20 cellular contexts compared by ENCODE assay signal in the genomic region with DNA sequence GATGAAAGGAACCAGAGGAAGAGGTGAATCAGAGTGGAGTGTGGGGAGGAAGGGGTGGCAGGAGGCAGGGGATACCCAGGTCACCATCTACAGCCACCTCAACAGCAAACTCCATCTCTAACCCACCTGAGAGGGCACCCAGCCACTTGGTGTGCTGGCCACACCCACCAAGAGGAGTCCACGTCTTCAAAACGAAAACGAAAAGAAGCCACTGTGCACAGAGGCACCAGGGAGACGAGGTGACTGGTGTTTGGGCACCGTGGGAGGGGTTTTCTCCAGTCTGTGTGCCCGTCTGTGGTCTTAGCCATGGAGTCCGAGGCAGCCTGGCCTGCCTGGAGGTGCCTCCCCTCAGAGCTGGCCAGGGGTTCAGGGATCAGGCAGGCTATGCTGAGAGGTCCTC. TPM values are rescaled to one million over a fixed set of nuclear protein-coding genes. Genes with fewer than 3 reads are reported as not detected.
DNase-seq lines count a peak whose midpoint lies in the region; ATAC-seq and TF ChIP-seq lines count a peak whose summit lies in the region.
"Had no signal": no experiment of that assay in that cellular context is flagged by ENCODE, and none has a peak within 500 bp of the region (broad histone marks: within the 10 kb centered on the region; RNA-seq: fewer than 3 reads in every experiment).

No MANE protein-coding gene starts in this region.

- H3K4me3 ChIP-seq in MM.1S (ENCODE audit: low read length): no peak overlapping the region

- DNase-seq in left ventricle myocardium superior (peak; percentile 15), Right ventricle myocardium inferior (ENCODE audit: missing footprints) (no peak), MM.1S (no peak), OCI-M1 (lab: John Stamatoyannopoulos, UW) (no peak), GM19240 (ENCODE audit: insufficient read length, low spot score) (no peak)
- no peak for DNase-seq in effector memory CD8-positive, alpha-beta T cell
- no peak for DNase-seq in stimulated activated effector memory CD8-positive, alpha-beta T cell treated with anti-CD3 and anti-CD28 coated beads, Interleukin-12 subunit alpha, Interleukin-12 subunit beta, amount 100 ng/mL, for 72 hours (ENCODE audit: low spot score in 2 of 2)
- DNase-seq: Caco-2; CD4-positive, CD25-positive, alpha-beta regulatory T cell; DND-41; MV-4-11; NCI-H1694; NCI-H2081; NCI-H2171; NCI-H345; NCI-H524; NCI-H82; SIG-M5; SK-N-SH had no signal

- no peaks in the 10 kb centered on the region for H3K36me3 ChIP-seq in MM.1S (replicated peaks; ENCODE audit: insufficient read depth, low read length)

- H3K79me2 ChIP-seq in MM.1S (ENCODE audit: low read length): no peaks in the 10 kb centered on the region

- H3K27me3 ChIP-seq in MM.1S (replicated peaks; ENCODE audit: insufficient read depth, low read length): no peaks in the 10 kb centered on the region

- no peak overlapping the region for H2AFZ ChIP-seq in MM.1S (ENCODE audit: low read length)

- peak overlapping the region; percentile 16; the same call in 1 of the 2 replicates for H3K9ac ChIP-seq in MM.1S (ENCODE audit: low read length)
- H3K9ac ChIP-seq: SK-N-SH had no signal

- intact Hi-C loops in left ventricle myocardium superior (cut with micrococcal nuclease) (no loop called here), Right ventricle myocardium inferior (cut with DNase I) (no loop called here)

- H3K9me3 Mint-ChIP-seq in effector memory CD8-positive, alpha-beta T cell: peaks cover 0 to 1% of the 10 kb centered on the region in 2 donors
- no peaks in the 10 kb centered on the region for H3K9me3 Mint-ChIP-seq in stimulated activated effector memory CD8-positive, alpha-beta T cell treated with anti-CD3 and anti-CD28 coated beads, Interleukin-12 subunit alpha, Interleukin-12 subunit beta, amount 100 ng/mL, for 72 hours

- H3K9me3 ChIP-seq in MM.1S (replicated peaks; ENCODE audit: insufficient read depth, low read length): no peaks in the 10 kb centered on the region
- H3K9me3 ChIP-seq: Caco-2, SK-N-SH had no signal

- no peaks in the 10 kb centered on the region for H4K20me1 ChIP-seq in MM.1S (ENCODE audit: insufficient read depth, low read length)

- H3K4me1 Mint-ChIP-seq in effector memory CD8-positive, alpha-beta T cell (ENCODE audit: low read depth in 2 of 2): peaks cover 12 to 14% of the 10 kb centered on the region in 2 donors
- H3K4me1 Mint-ChIP-seq in stimulated activated effector memory CD8-positive, alpha-beta T cell treated with anti-CD3 and anti-CD28 coated beads, Interleukin-12 subunit alpha, Interleukin-12 subunit beta, amount 100 ng/mL, for 72 hours: peaks cover 24% of the 10 kb centered on the region

- H3K4me2 ChIP-seq in MM.1S (ENCODE audit: low read depth, low read length): peak overlapping the region; percentile 44
- H3K4me2 ChIP-seq: SK-N-SH had no signal

- peaks cover 30% of the 10 kb centered on the region for H3K36me3 Mint-ChIP-seq in effector memory CD8-positive, alpha-beta T cell (ENCODE audit: insufficient read depth)
- peaks cover 59% of the 10 kb centered on the region for H3K36me3 Mint-ChIP-seq in stimulated activated effector memory CD8-positive, alpha-beta T cell treated with anti-CD3 and anti-CD28 coated beads, Interleukin-12 subunit alpha, Interleukin-12 subunit beta, amount 100 ng/mL, for 72 hours

- TF ChIP-seq CTCF in MM.1S (IDR thresholded peaks at IDR 0.05; ENCODE audit: low read length): no peak

- no peaks in the 10 kb centered on the region for H3K9me2 ChIP-seq in MM.1S (replicated peaks; ENCODE audit: insufficient read depth, low read length)
- H3K9me2 ChIP-seq: SK-N-SH had no signal

- peaks cover 6% of the 10 kb centered on the region; the same call in 1 of the 2 replicates for H3K4me1 ChIP-seq in MM.1S (ENCODE audit: low read length)
- H3K4me1 ChIP-seq: Caco-2 had no signal

- ATAC-seq in left ventricle myocardium superior (no peak), Right ventricle myocardium inferior (no peak), GM18502 (IDR thresholded peaks at IDR 0.05; ENCODE audit: poor library complexity, unreplicated experiment) (no peak)
- no peak for ATAC-seq in effector memory CD8-positive, alpha-beta T cell (replicated peaks)
- ATAC-seq in stimulated activated effector memory CD8-positive, alpha-beta T cell treated with anti-CD3 and anti-CD28 coated beads, Interleukin-12 subunit alpha, Interleukin-12 subunit beta, amount 100 ng/mL, for 72 hours: peak; percentile 37

- H3F3A ChIP-seq in MM.1S (ENCODE audit: insufficient read depth, low read length): no peaks in the 10 kb centered on the region

- H3K27ac Mint-ChIP-seq in effector memory CD8-positive, alpha-beta T cell: peak overlapping the region; percentile 64 to 65
- H3K27ac Mint-ChIP-seq in stimulated activated effector memory CD8-positive, alpha-beta T cell treated with anti-CD3 and anti-CD28 coated beads, Interleukin-12 subunit alpha, Interleukin-12 subunit beta, amount 100 ng/mL, for 72 hours: peak overlapping the region; percentile 48

- no peaks in the 10 kb centered on the region for H3K27me3 Mint-ChIP-seq in effector memory CD8-positive, alpha-beta T cell
- H3K27me3 Mint-ChIP-seq: CD4-positive, CD25-positive, alpha-beta regulatory T cell had no signal

- no peak overlapping the region for H3K27ac ChIP-seq in MM.1S (ENCODE audit: low read length)

- H3K4me3 Mint-ChIP-seq in effector memory CD8-positive, alpha-beta T cell: no peak overlapping the region
- no peak overlapping the region for H3K4me3 Mint-ChIP-seq in stimulated activated effector memory CD8-positive, alpha-beta T cell treated with anti-CD3 and anti-CD28 coated beads, Interleukin-12 subunit alpha, Interleukin-12 subunit beta, amount 100 ng/mL, for 72 hours
- H3K4me3 Mint-ChIP-seq: CD4-positive, CD25-positive, alpha-beta regulatory T cell had no signal

RNA-seq across cellular contexts. Expression of gene PDGFB, which starts 20.2 kb away (rescaled TPM):
- 19.9 TPM for total RNA-seq in left ventricle myocardium superior
- 19.7 TPM for total RNA-seq in Right ventricle myocardium inferior
